Comparison of ENCODE assay signal across 8 cellular contexts in genomic region chr12:53617700-53618099, GRCh38. TPM values are rescaled to one million over a fixed set of nuclear protein-coding genes. Genes with fewer than 3 reads are reported as not detected.
DNase-seq lines count a peak whose midpoint lies in the region; ATAC-seq and TF ChIP-seq lines count a peak whose summit lies in the region.

No MANE protein-coding gene starts in this region.

- intact Hi-C loops in CD8-positive, alpha-beta T cell (cut with DNase I, micrococcal nuclease), result no loop called here
- intact Hi-C loops in gastrocnemius medialis (cut with DNase I; ENCODE audit: low total_unique reads), result no loop called here

- no peak overlapping the region for H2AFZ ChIP-seq in OCI-LY3 (ENCODE audit: low read depth, low read length)

- H3K27ac Mint-ChIP-seq in CD8-positive, alpha-beta T cell, result peak overlapping the region; percentile 72

- no peaks in the 10 kb centered on the region for H3K27me3 ChIP-seq in CD8-positive, alpha-beta T cell (ENCODE audit: insufficient read depth, low read length)
- H3K27me3 ChIP-seq in OCI-LY3 (ENCODE audit: low read depth, low read length) (no peaks in the 10 kb centered on the region), gastrocnemius medialis (no peaks in the 10 kb centered on the region)

- H3K27ac ChIP-seq in CD8-positive, alpha-beta T cell (ENCODE audit: low read depth, low read length), result no peak overlapping the region
- H3K27ac ChIP-seq in OCI-LY3 (ENCODE audit: low read length) (no peak overlapping the region), gastrocnemius medialis (peak overlapping the region; percentile 40 to 49 (median 43))

- POLR2A ChIA-PET in CD8-positive, alpha-beta T cell (lab: Charles Lee), result no interaction called here

- no peak for TF ChIP-seq POLR2A in gastrocnemius medialis (IDR thresholded peaks at IDR 0.05)

- H3K9me3 Mint-ChIP-seq in CD8-positive, alpha-beta T cell, result no peaks in the 10 kb centered on the region

- peaks cover 39% of the 10 kb centered on the region for H3K79me2 ChIP-seq in OCI-LY3 (ENCODE audit: low read length)

- H3K27me3 Mint-ChIP-seq in CD8-positive, alpha-beta T cell (ENCODE audit: low read depth), result no peaks in the 10 kb centered on the region

- peaks cover 34% of the 10 kb centered on the region for H3K4me1 Mint-ChIP-seq in CD8-positive, alpha-beta T cell (ENCODE audit: low read depth)

- no peak for TF ChIP-seq CTCF in CD8-positive, alpha-beta T cell (IDR thresholded peaks at IDR 0.05)
- TF ChIP-seq CTCF in OCI-LY3 (IDR thresholded peaks at IDR 0.05; ENCODE audit: low read depth, low read length) (no peak), gastrocnemius medialis (IDR thresholded peaks at IDR 0.05 in 4 of 5, conservative IDR thresholded peaks at IDR 0.05 in 1 of 5) (no peak)

- no peak overlapping the region for H3K4me3 ChIP-seq in CD8-positive, alpha-beta T cell (ENCODE audit: low read depth, low read length)
- H3K4me3 ChIP-seq in OCI-LY3 (ENCODE audit: low read length) (peak overlapping the region; percentile 47; the same call in 1 of the 2 replicates), gastrocnemius medialis (peak overlapping the region in 3 of 4 donors; percentile 21 to 36 (median 29))

- H3K9me3 ChIP-seq in CD8-positive, alpha-beta T cell (ENCODE audit: low read length), result no peaks in the 10 kb centered on the region
- H3K9me3 ChIP-seq in OCI-LY3 (ENCODE audit: insufficient read depth, low read length) (no peaks in the 10 kb centered on the region), gastrocnemius medialis (no peaks in the 10 kb centered on the region)

- 0 out of 2 replicates have a peak overlapping the region, but pooled peaks have one; percentile 16 for H3K9ac ChIP-seq in OCI-LY3 (ENCODE audit: low read length)

- no peaks in the 10 kb centered on the region for H3K36me3 ChIP-seq in CD8-positive, alpha-beta T cell (ENCODE audit: insufficient read depth, low read length)
- H3K36me3 ChIP-seq in OCI-LY3 (replicated peaks; ENCODE audit: low read depth, low read length), result no peaks in the 10 kb centered on the region
- peaks cover 0 to 16% of the 10 kb centered on the region in 2 donors for H3K36me3 ChIP-seq in gastrocnemius medialis

- in situ Hi-C loops in gastrocnemius medialis (cut with MboI; ENCODE audit: low sequenced_read_pairs in 4 of 4), result no loop called here

- no peaks in the 10 kb centered on the region for H4K20me1 ChIP-seq in OCI-LY3 (ENCODE audit: insufficient read depth, low read length)

- DNase-seq in CD8-positive, alpha-beta T cell, result no peak
- peak; percentile 47 for DNase-seq in dermis blood vessel endothelial cell
- DNase-seq in gastrocnemius medialis, result no peak
- no peak for DNase-seq in HCEC 1CT

- peaks cover 28% of the 10 kb centered on the region for H3K36me3 Mint-ChIP-seq in CD8-positive, alpha-beta T cell

- H3K4me3 Mint-ChIP-seq in CD8-positive, alpha-beta T cell, result peak overlapping the region; percentile 79

- no peak for ATAC-seq in CD8-positive, alpha-beta T cell
- ATAC-seq in gastrocnemius medialis, result no peak
- no peak for ATAC-seq in GM19035 (IDR thresholded peaks at IDR 0.05; ENCODE audit: unreplicated experiment)
- no peak for ATAC-seq in HG02840 (IDR thresholded peaks at IDR 0.05; ENCODE audit: low FRiP score, unreplicated experiment)
- ATAC-seq in GM21390 (IDR thresholded peaks at IDR 0.05; ENCODE audit: unreplicated experiment), result no peak

- CTCF ChIA-PET in CD8-positive, alpha-beta T cell (lab: Charles Lee), result interaction anchor here (1.9 kb wide), 1 partner anchor 129 kb away, joined by 9 read pairs; no protein-coding TSS in a partner anchor

- peak overlapping the region; percentile 66 for H3K4me2 ChIP-seq in OCI-LY3 (ENCODE audit: low read length)

- peaks cover 8% of the 10 kb centered on the region for H3K4me1 ChIP-seq in CD8-positive, alpha-beta T cell (ENCODE audit: insufficient read depth, low read length)
- H3K4me1 ChIP-seq in OCI-LY3 (ENCODE audit: low read length) (peaks cover 16% of the 10 kb centered on the region; the same call in 1 of the 2 replicates), gastrocnemius medialis (peaks cover 35 to 50% of the 10 kb centered on the region in 2 donors)

RNA-seq across cellular contexts. Expression of gene ATF7, which starts 8.5 kb away (rescaled TPM):
- total RNA-seq in CD8-positive, alpha-beta T cell, result 10 to 100 TPM in 1 of 2 experiments, 1 to 10 TPM in 1; 9.1 to 13.2 TPM
- total RNA-seq in dermis blood vessel endothelial cell (12.9 and 14.9 TPM in 2 replicates), gastrocnemius medialis (10 to 100 TPM; 21.9 to 47.9 (median 26.3) TPM)

RNA-seq across cellular contexts. Expression of gene ATP5MC2, which starts 58.2 kb away (rescaled TPM):
- 100 to 1,000 TPM; 220 to 229 TPM for total RNA-seq in CD8-positive, alpha-beta T cell
- 130 and 195 TPM in 2 replicates for total RNA-seq in dermis blood vessel endothelial cell
- total RNA-seq in gastrocnemius medialis, result 100 to 1,000 TPM; 428 to 714 (median 580) TPM

Comparison
In these comparisons a context has a peak if more than half of its experiments do, and no peak if none do; other contexts are left out.
1. H3K27ac ChIP-seq: peak in gastrocnemius medialis (4 of 4); none in CD8-positive, alpha-beta T cell (single experiment) and OCI-LY3 (single experiment).